In the genomic region with DNA sequence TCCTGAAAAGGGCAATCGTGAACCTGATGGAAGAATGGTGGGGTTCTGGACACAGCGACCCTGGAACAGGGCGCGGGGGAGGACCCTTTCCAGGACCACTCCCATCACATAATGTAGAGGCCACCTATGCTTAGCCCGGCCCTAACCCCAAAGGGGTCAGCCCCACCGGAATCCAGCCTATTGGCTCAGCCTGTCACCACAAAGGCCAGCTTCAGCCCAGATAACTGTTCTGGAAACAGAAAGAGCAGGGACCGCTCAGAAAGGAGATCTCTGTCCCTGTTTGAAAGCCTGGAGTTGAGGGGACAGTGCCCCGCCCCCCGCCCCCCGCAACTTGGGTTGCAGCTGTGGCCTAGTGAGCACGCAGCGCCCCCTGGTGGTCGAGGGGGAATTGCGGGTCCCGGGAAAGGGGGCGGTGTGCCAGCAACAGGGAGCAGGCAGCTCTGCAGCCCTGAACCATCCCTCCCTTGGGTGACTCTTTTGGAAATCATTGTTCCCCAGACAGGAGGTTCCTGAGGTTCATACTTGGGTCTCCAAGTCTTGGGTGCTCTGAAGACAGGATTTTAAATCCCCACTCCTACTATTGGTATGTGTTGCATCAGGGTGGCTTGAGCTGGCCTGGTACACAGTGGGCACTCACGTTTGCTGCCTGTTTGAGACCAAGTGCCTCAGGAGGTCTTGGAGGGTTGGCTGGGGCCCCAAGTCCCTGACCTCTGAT, we compare ENCODE assay signal across 8 cellular contexts. TPM values are rescaled to one million over a fixed set of nuclear protein-coding genes. Genes with fewer than 3 reads are reported as not detected.
DNase-seq lines count a peak whose midpoint lies in the region; ATAC-seq, FAIRE-seq and TF ChIP-seq lines count a peak whose summit lies in the region.

No MANE protein-coding gene starts in this region.

- H3K36me3 ChIP-seq in Panc1 (ENCODE audit: control insufficient read depth, insufficient read depth, low read length): no peaks in the 10 kb centered on the region
- H3K36me3 ChIP-seq in ovary: no peaks in the 10 kb centered on the region
- no peaks in the 10 kb centered on the region for H3K36me3 ChIP-seq in tibial artery

- in situ Hi-C loops in Panc1 (cut with HindIII; ENCODE audit: low pct_unique_long_range_greater_than_20kb, low sequenced_read_pairs): no loop called here

- 24 to 27% (median 27%) methylated on average over 15 to 17 of the region's 17 CpGs for WGBS in ovary, 3 donors

- no TSS peak for BruUV-seq in Panc1 (replicated peaks; lab: Mats Ljungman, UMichigan)

- peak; percentile 97 for TF ChIP-seq CTCF in Panc1 (IDR thresholded peaks at IDR 0.05)
- peak; percentile 97 to 98 (median 97) for TF ChIP-seq CTCF in ovary (IDR thresholded peaks at IDR 0.05)
- TF ChIP-seq CTCF in tibial artery (IDR thresholded peaks at IDR 0.05): peak; percentile 95 to 97

- H3K27me3 ChIP-seq in Panc1 (ENCODE audit: control insufficient read depth, insufficient read depth, low read length) (no peaks in the 10 kb centered on the region), ovary (no peaks in the 10 kb centered on the region), tibial artery (no peaks in the 10 kb centered on the region)

- H3K27ac ChIP-seq in Panc1 (ENCODE audit: low read length): no peak overlapping the region; the same call in 1 of the 2 replicates
- H3K27ac ChIP-seq in ovary: no peak overlapping the region
- no peak overlapping the region for H3K27ac ChIP-seq in tibial artery

- no peak for TF ChIP-seq POLR2A in ovary (IDR thresholded peaks at IDR 0.05)

- no peak overlapping the region for H3K4me3 ChIP-seq in Panc1 (ENCODE audit: low read depth in 2 of 2, low read length in 2 of 2)
- no peak overlapping the region for H3K4me3 ChIP-seq in ovary
- H3K4me3 ChIP-seq in tibial artery: no peak overlapping the region

- ATAC-seq in Panc1 (peak; percentile 67), HG03196 (IDR thresholded peaks at IDR 0.05; ENCODE audit: unreplicated experiment) (no peak)

- POLR2A ChIA-PET in Panc1 (lab: Charles Lee): no interaction called here

- intact Hi-C loops in Panc1 (cut with micrococcal nuclease; ENCODE audit: unreplicated experiment): loop anchor here (1.0 kb wide), 1 partner anchor 35 kb away; no protein-coding TSS in a partner anchor
- intact Hi-C loops in ovary (cut with DNase I): loop anchor here (2.0 to 5.0 kb wide), 2 partner anchors 34 kb away; no protein-coding TSS in a partner anchor
- intact Hi-C loops in tibial artery (cut with DNase I; ENCODE audit: low total_unique reads): loop anchor here (2.0 kb wide), 1 partner anchor 34 kb away; no protein-coding TSS in a partner anchor

- CTCF ChIA-PET in Panc1 (lab: Charles Lee): interaction anchor here (0.6 to 2.0 kb wide), 6 partner anchors 32 to 389 kb away, joined by 3 to 12 read pairs (median 3); no protein-coding TSS in a partner anchor

- FAIRE-seq in frontal cortex (lab: Jason Lieb, UNC): no peak

- TF ChIP-seq EP300 in ovary (IDR thresholded peaks at IDR 0.05): no peak

- H3K9me3 ChIP-seq in Panc1 (ENCODE audit: control insufficient read depth, insufficient read depth, low read depth, low read length): no peaks in the 10 kb centered on the region
- no peaks in the 10 kb centered on the region for H3K9me3 ChIP-seq in ovary
- no peaks in the 10 kb centered on the region for H3K9me3 ChIP-seq in tibial artery

- DNase-seq in Ammon's horn (ENCODE audit: low spot score) (peak; percentile 65), GM19240 (ENCODE audit: insufficient read length, low spot score) (peak; percentile 81), Panc1 (ENCODE audit: low read depth, low spot score) (no peak), frontal cortex (ENCODE audit: low spot score in 2 of 2) (peak; percentile 73 to 89), ovary (peak; percentile 66 to 90 (median 82)), tibial artery (peak in 1 of 2 donors; percentile 69)
- peak; percentile 62 for DNase-seq in activated T-helper 9 cell treated with anti-CD3 and anti-CD28 coated beads, Interleukin-2, amount 50 U/mL, for 16 hours (ENCODE audit: low read depth)

- H3K4me1 ChIP-seq in Panc1 (ENCODE audit: control insufficient read depth, insufficient read depth, low read length): peaks cover 4% of the 10 kb centered on the region; the same call in 1 of the 2 replicates
- no peaks in the 10 kb centered on the region for H3K4me1 ChIP-seq in ovary (ENCODE audit: insufficient read depth)
- peaks cover 0 to 20% (median 12%) of the 10 kb centered on the region in 4 donors for H3K4me1 ChIP-seq in tibial artery

RNA-seq across cellular contexts. Expression of a gene that starts 1.5 kb away (rescaled TPM):
- total RNA-seq in Panc1 (2021; ENCODE audit: unreplicated experiment): 0.03 TPM
- polyA plus RNA-seq in Panc1 (2012; ENCODE audit: insufficient read length): not detected
- under 0.01 TPM for total RNA-seq in frontal cortex
- 1 to 10 TPM in 5 of 7 donors, under 1 TPM in 2; 0.48 to 9.1 (median 1.7) TPM for total RNA-seq in ovary
- 10 to 100 TPM in 1 of 2 donors, 1 to 10 TPM in 1; 3.3 to 11.5 TPM for polyA plus RNA-seq in ovary

RNA-seq across cellular contexts. Expression of a gene that starts 21.6 kb away (rescaled TPM):
- 0.21 TPM for total RNA-seq in Panc1 (2021; ENCODE audit: unreplicated experiment)
- polyA plus RNA-seq in Panc1 (2012; ENCODE audit: insufficient read length): 0.51 TPM
- total RNA-seq in frontal cortex: 2.4 TPM
- total RNA-seq in ovary: 10 to 100 TPM in 3 of 7 donors, 1 to 10 TPM in 4; 5.9 to 22.8 (median 7.4) TPM
- polyA plus RNA-seq in ovary: 10 to 100 TPM in 1 of 2 donors, 1 to 10 TPM in 1; 4.6 to 14.3 TPM

RNA-seq across cellular contexts. Expression of a gene that starts 29.1 kb away (rescaled TPM):
- total RNA-seq in Panc1 (2021; ENCODE audit: unreplicated experiment) (0.62 TPM), frontal cortex (2.4 TPM), ovary (10 to 100 TPM; 12.4 to 68.1 (median 26.1) TPM)
- polyA plus RNA-seq in Panc1 (2012; ENCODE audit: insufficient read length): 1.1 TPM
- polyA plus RNA-seq in ovary: 10 to 100 TPM; 23.3 to 34.1 TPM

RNA-seq across cellular contexts. Expression of a gene that starts 47.7 kb away (rescaled TPM):
- not detected for total RNA-seq in Panc1 (2021; ENCODE audit: unreplicated experiment)
- polyA plus RNA-seq in Panc1 (2012; ENCODE audit: insufficient read length): not detected
- not detected for total RNA-seq in frontal cortex
- total RNA-seq in ovary: not detected
- polyA plus RNA-seq in ovary: under 1 TPM in 1 of 2 donors, not detected in 1; 0.22 TPM

RNA-seq across cellular contexts. Expression of a gene that starts 56.7 kb away (rescaled TPM):
- total RNA-seq in Panc1 (2021; ENCODE audit: unreplicated experiment): 100 TPM
- 137 TPM for polyA plus RNA-seq in Panc1 (2012; ENCODE audit: insufficient read length)
- total RNA-seq in frontal cortex: 17.5 TPM
- total RNA-seq in ovary: 100 to 1,000 TPM in 1 of 7 donors, 10 to 100 TPM in 6; 24.6 to 124 (median 69.1) TPM
- polyA plus RNA-seq in ovary: 100 to 1,000 TPM in 1 of 2 donors, 10 to 100 TPM in 1; 11.5 to 103 TPM
